ENCODE assay signal across 9 cellular contexts in genomic region chr22:28674121-28674563, GRCh38. TPM values are rescaled to one million over a fixed set of nuclear protein-coding genes. Genes with fewer than 3 reads are reported as not detected.
DNase-seq lines count a peak whose midpoint lies in the region; ATAC-seq and TF ChIP-seq lines count a peak whose summit lies in the region.
"Had no signal": no experiment of that assay in that cellular context is flagged by ENCODE, and none has a peak within 500 bp of the region (broad histone marks: within the 10 kb centered on the region; RNA-seq: fewer than 3 reads in every experiment).

No MANE protein-coding gene starts in this region.

- H3K27ac Mint-ChIP-seq in activated CD4-positive, alpha-beta T cell treated with anti-CD3 and anti-CD28 coated beads for 36 hours, result peak overlapping the region; percentile 87
- peak overlapping the region; percentile 99 for H3K27ac Mint-ChIP-seq in activated T-helper 17 cell treated with anti-CD3 and anti-CD28 coated beads, Interleukin-2, amount 50 U/mL, for 72 hours
- peak overlapping the region; percentile 14 for H3K27ac Mint-ChIP-seq in osteocyte (ENCODE audit: unreplicated experiment)

- CTCF ChIA-PET in activated CD4-positive, alpha-beta T cell treated with anti-CD3 and anti-CD28 coated beads for 36 hours (lab: Charles Lee), result no interaction called here

- peaks cover 9% of the 10 kb centered on the region for H3K9me3 Mint-ChIP-seq in activated CD4-positive, alpha-beta T cell treated with anti-CD3 and anti-CD28 coated beads for 36 hours (ENCODE audit: low read depth)
- peaks cover 5% of the 10 kb centered on the region for H3K9me3 Mint-ChIP-seq in activated T-helper 17 cell treated with anti-CD3 and anti-CD28 coated beads, Interleukin-2, amount 50 U/mL, for 72 hours
- no peaks in the 10 kb centered on the region for H3K9me3 Mint-ChIP-seq in osteocyte (ENCODE audit: unreplicated experiment)

- POLR2A ChIA-PET in activated CD4-positive, alpha-beta T cell treated with anti-CD3 and anti-CD28 coated beads for 36 hours (lab: Charles Lee), result no interaction called here

- ATAC-seq in activated CD4-positive, alpha-beta T cell treated with anti-CD3 and anti-CD28 coated beads for 36 hours, result peak; percentile 58
- ATAC-seq in activated T-helper 17 cell treated with anti-CD3 and anti-CD28 coated beads, Interleukin-2, amount 50 U/mL, for 72 hours (replicated peaks), result peak; percentile 76
- ATAC-seq: A549 had no signal

- peak overlapping the region; percentile 73 for H3K4me3 Mint-ChIP-seq in activated CD4-positive, alpha-beta T cell treated with anti-CD3 and anti-CD28 coated beads for 36 hours
- H3K4me3 Mint-ChIP-seq in activated T-helper 17 cell treated with anti-CD3 and anti-CD28 coated beads, Interleukin-2, amount 50 U/mL, for 72 hours, result peak overlapping the region; percentile 52
- H3K4me3 Mint-ChIP-seq in osteocyte (ENCODE audit: unreplicated experiment), result no peak overlapping the region

- H3K4me1 Mint-ChIP-seq in activated CD4-positive, alpha-beta T cell treated with anti-CD3 and anti-CD28 coated beads for 36 hours, result peaks cover 25% of the 10 kb centered on the region
- peaks cover 22% of the 10 kb centered on the region for H3K4me1 Mint-ChIP-seq in activated T-helper 17 cell treated with anti-CD3 and anti-CD28 coated beads, Interleukin-2, amount 50 U/mL, for 72 hours
- H3K4me1 Mint-ChIP-seq in osteocyte (ENCODE audit: unreplicated experiment), result peaks cover 22% of the 10 kb centered on the region

- no peaks in the 10 kb centered on the region; the same call in 1 of the 2 replicates for H3K27me3 ChIP-seq in H7 (ENCODE audit: control insufficient read depth, insufficient read depth, low read length)

- peaks cover 3% of the 10 kb centered on the region for H3K36me3 Mint-ChIP-seq in activated CD4-positive, alpha-beta T cell treated with anti-CD3 and anti-CD28 coated beads for 36 hours (ENCODE audit: low read depth)
- peaks cover 8% of the 10 kb centered on the region for H3K36me3 Mint-ChIP-seq in activated T-helper 17 cell treated with anti-CD3 and anti-CD28 coated beads, Interleukin-2, amount 50 U/mL, for 72 hours (ENCODE audit: low read depth)
- H3K36me3 Mint-ChIP-seq in osteocyte (ENCODE audit: unreplicated experiment), result peaks cover 5% of the 10 kb centered on the region

- DNase-seq in activated CD4-positive, alpha-beta T cell treated with anti-CD3 and anti-CD28 coated beads for 36 hours, result peak; percentile 38
- no peak for DNase-seq in activated CD4-positive, alpha-beta T cell treated with anti-CD3 and anti-CD28 coated beads, Interleukin-2, amount 50 U/mL, for 4 hours
- DNase-seq in LHCN-M2 (ENCODE audit: low read depth) (peak; percentile 68), osteocyte (ENCODE audit: extremely low spot score, unreplicated experiment) (no peak), H7 (no peak), NCI-H526 (lab: John Stamatoyannopoulos, UW) (no peak), NCI-H226 (no peak)

- TF ChIP-seq CTCF in osteocyte (IDR thresholded peaks at IDR 0.05), result no peak

- no peak overlapping the region for H3K4me3 ChIP-seq in H7 (ENCODE audit: insufficient read depth, low read depth, low read length)
- H3K4me3 ChIP-seq: A549 had no signal

- intact Hi-C loops in activated CD4-positive, alpha-beta T cell treated with anti-CD3 and anti-CD28 coated beads for 36 hours (cut with DNase I, micrococcal nuclease), result loop anchor here (1.0 to 10.0 kb wide), 2 partner anchors 121 to 281 kb away; no protein-coding TSS in a partner anchor

- peaks cover 63% of the 10 kb centered on the region for H3K27me3 Mint-ChIP-seq in activated CD4-positive, alpha-beta T cell treated with anti-CD3 and anti-CD28 coated beads for 36 hours
- H3K27me3 Mint-ChIP-seq in activated T-helper 17 cell treated with anti-CD3 and anti-CD28 coated beads, Interleukin-2, amount 50 U/mL, for 72 hours, result peaks cover 51% of the 10 kb centered on the region
- H3K27me3 Mint-ChIP-seq in osteocyte (ENCODE audit: unreplicated experiment), result no peaks in the 10 kb centered on the region

- H3K36me3 ChIP-seq in H7 (replicated peaks; ENCODE audit: control insufficient read depth, insufficient read depth, low read length), result no peaks in the 10 kb centered on the region

RNA-seq across cellular contexts. Expression of gene TTC28, which starts 5.5 kb away (rescaled TPM):
- total RNA-seq in activated CD4-positive, alpha-beta T cell treated with anti-CD3 and anti-CD28 coated beads for 36 hours, result 1 to 10 TPM; 1.0 to 1.4 TPM
- total RNA-seq in LHCN-M2 (2014; rRNA removed) (7.1 and 8.0 TPM in 2 replicates), osteocyte (68.7 and 70.3 TPM in 2 replicates)
- polyA plus RNA-seq in LHCN-M2 (2012), result 1.8 TPM
- total RNA-seq in activated T-helper 17 cell treated with anti-CD3 and anti-CD28 coated beads, Interleukin-2, amount 50 U/mL, for 72 hours, result under 1 TPM; 0.03 to 0.28 TPM
- 8.8 and 14.8 TPM in 2 replicates for total RNA-seq in H7 (2014; rRNA removed; shearing (Covaris generic))

Comparison
In these comparisons a context has a peak if more than half of its experiments do, and no peak if none do; other contexts are left out.
1. DNase-seq: peak in activated CD4-positive, alpha-beta T cell treated with anti-CD3 and anti-CD28 coated beads for 36 hours (single experiment) and LHCN-M2 (single experiment); none in activated CD4-positive, alpha-beta T cell treated with anti-CD3 and anti-CD28 coated beads, Interleukin-2, amount 50 U/mL, for 4 hours (0 of 2), osteocyte (single experiment), H7 (single experiment), NCI-H526 (0 of 2) and NCI-H226 (single experiment).
2. H3K27ac Mint-ChIP-seq: peak in every context shown above with its lines; median percentile 99 in activated T-helper 17 cell treated with anti-CD3 and anti-CD28 coated beads, Interleukin-2, amount 50 U/mL, for 72 hours; 87 in activated CD4-positive, alpha-beta T cell treated with anti-CD3 and anti-CD28 coated beads for 36 hours; 14 in osteocyte.